21 cellular contexts compared by ENCODE assay signal in the genomic region with DNA sequence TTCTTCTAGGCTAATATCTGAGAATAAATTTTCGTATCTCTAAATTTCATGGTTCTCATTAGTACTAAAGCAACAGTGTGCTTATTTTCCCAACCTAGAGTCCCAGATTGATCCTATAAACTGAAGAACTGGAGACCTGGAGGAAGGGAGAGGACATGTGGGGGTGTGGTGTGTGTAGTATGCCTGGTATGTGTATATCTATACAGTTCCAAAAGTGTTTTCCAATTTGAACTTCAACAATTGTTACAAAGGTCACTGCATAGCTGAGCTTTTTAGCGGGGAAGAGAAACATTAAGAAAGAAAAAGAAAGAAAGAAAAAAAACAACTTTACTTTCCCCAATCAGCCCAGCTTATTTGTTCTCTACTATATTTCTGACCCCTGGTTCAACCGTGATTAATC.
A peak's percentile ranks its signal among the peaks of the same experiment; 100 is the strongest.
DNase-seq lines count a peak whose midpoint lies in the region; ATAC-seq, FAIRE-seq and TF ChIP-seq lines count a peak whose summit lies in the region.
"Had no signal": no experiment of that assay in that cellular context is flagged by ENCODE, and none has a peak within 500 bp of the region (broad histone marks: within the 10 kb centered on the region; RNA-seq: fewer than 3 reads in every experiment).

No MANE protein-coding gene starts in this region.

- H3K9me2 ChIP-seq in GM23248 (ENCODE audit: insufficient read depth), result no peaks in the 10 kb centered on the region

- H3K27me3 Mint-ChIP-seq in Caco-2 (ENCODE audit: insufficient read depth, unreplicated experiment) (no peaks in the 10 kb centered on the region), mesothelial cell of epicardium (ENCODE audit: low read depth) (no peaks in the 10 kb centered on the region), endodermal cell (ENCODE audit: insufficient read depth) (no peaks in the 10 kb centered on the region)
- H3K27me3 Mint-ChIP-seq: CD4-positive, CD25-positive, alpha-beta regulatory T cell; CD8-positive, alpha-beta memory T cell; IgD-negative memory B cell had no signal

- H3K27ac ChIP-seq in GM23248 (no peak overlapping the region), endodermal cell (ENCODE audit: low read depth, low read length) (no peak overlapping the region)
- H3K27ac ChIP-seq: HL-60 had no signal

- peaks cover 3% of the 10 kb centered on the region; the same call in 1 of the 2 replicates for H3K9me3 ChIP-seq in Caco-2
- H3K9me3 ChIP-seq in GM23248 (ENCODE audit: low read depth), result no peaks in the 10 kb centered on the region
- H3K9me3 ChIP-seq in adipocyte (ENCODE audit: control insufficient read depth, low read length), result no peaks in the 10 kb centered on the region
- H3K9me3 ChIP-seq in endodermal cell (ENCODE audit: control insufficient read depth, low read length), result no peaks in the 10 kb centered on the region
- H3K9me3 ChIP-seq: BE2C, HAP-1 had no signal

- 21 to 24% methylated on average over 3 of the region's 3 CpGs for WGBS in GM23248 (ENCODE audit: low coverage in 1 of 2, low lambda C conversion rate in 2 of 2, missing lambda C conversion rate in 2 of 2), 2 experiments
- 91% methylated on average over 2 of the region's 3 CpGs; no CpG with 5 or more reads in 1 of the 2 experiments for whole genome bisulfite sequencing in endodermal cell (ENCODE audit: insufficient coverage in 1 of 2, insufficient read length in 1 of 2), 2 experiments

- no peak overlapping the region for H2AFZ ChIP-seq in GM23248

- intact Hi-C loops in Caco-2 (cut with micrococcal nuclease; ENCODE audit: unreplicated experiment), result no loop called here

- no peaks in the 10 kb centered on the region for H3K79me2 ChIP-seq in GM23248 (ENCODE audit: insufficient read depth)

- peak overlapping the region; percentile 12 for H3K4me2 ChIP-seq in GM23248 (ENCODE audit: unreplicated experiment)

- in situ Hi-C loops in GM23248 (cut with MboI), result no loop called here

- H3K4me1 Mint-ChIP-seq in Caco-2 (ENCODE audit: low read depth, unreplicated experiment) (peaks cover 23% of the 10 kb centered on the region), mesothelial cell of epicardium (peaks cover 8% of the 10 kb centered on the region), endodermal cell (no peaks in the 10 kb centered on the region)
- H3K4me1 Mint-ChIP-seq: CD4-positive, CD25-positive, alpha-beta regulatory T cell; CD8-positive, alpha-beta memory T cell; IgD-negative memory B cell had no signal

- H3K4me3 ChIP-seq in Caco-2 (ENCODE audit: low read depth, low read length) (no peak overlapping the region), GM23248 (no peak overlapping the region), adipocyte (ENCODE audit: low read length) (no peak overlapping the region), endodermal cell (ENCODE audit: low read length) (no peak overlapping the region)
- H3K4me3 ChIP-seq: HAP-1 had no signal

- no peaks in the 10 kb centered on the region for H3F3A ChIP-seq in GM23248 (ENCODE audit: insufficient read depth)

- H4K20me1 ChIP-seq in GM23248 (ENCODE audit: insufficient read depth), result no peaks in the 10 kb centered on the region

- FAIRE-seq in urothelium cell line (lab: Jason Lieb, UNC), result no peak
- FAIRE-seq: A204.1, D721Med, GM12891 had no signal

- H3K27ac Mint-ChIP-seq in Caco-2 (ENCODE audit: unreplicated experiment) (peak overlapping the region; percentile 90), mesothelial cell of epicardium (peak overlapping the region; percentile 39), endodermal cell (no peak overlapping the region)
- H3K27ac Mint-ChIP-seq: CD4-positive, CD25-positive, alpha-beta regulatory T cell; CD8-positive, alpha-beta memory T cell; IgD-negative memory B cell had no signal

- POLR2A ChIA-PET in Caco-2 (lab: Charles Lee), result no interaction called here

- H3K36me3 ChIP-seq in Caco-2 (ENCODE audit: control insufficient read depth, insufficient read depth, low read length), result no peaks in the 10 kb centered on the region
- no peaks in the 10 kb centered on the region for H3K36me3 ChIP-seq in GM23248 (ENCODE audit: low read depth)
- H3K36me3 ChIP-seq in adipocyte (ENCODE audit: control insufficient read depth, insufficient read depth, low read length, severe bottlenecking), result no peaks in the 10 kb centered on the region
- H3K36me3 ChIP-seq in endodermal cell (ENCODE audit: control insufficient read depth, insufficient read depth, low read length), result no peaks in the 10 kb centered on the region
- H3K36me3 ChIP-seq: BE2C, HAP-1 had no signal

- DNase-seq in Caco-2 (peak; percentile 37 to 56), GM23248 (no peak), adipocyte (ENCODE audit: low read depth) (peak; percentile 28), mesothelial cell of epicardium (ENCODE audit: low spot score in 2 of 2, unreplicated experiment in 2 of 2) (no peak), endodermal cell (no peak), urothelium cell line (ENCODE audit: low spot score) (no peak)
- DNase-seq in stimulated activated CD4-positive, alpha-beta T cell treated with anti-CD3 and anti-CD28 coated beads, Interleukin-4, amount 100 ng/mL, for 4 hours, result no peak
- DNase-seq: ACHN; BE2C; C1 segment of cervical spinal cord; CD4-positive, CD25-positive, alpha-beta regulatory T cell; CD8-positive, alpha-beta memory T cell; COR-L47; KBM-7 had no signal

- ATAC-seq in HG03432 (IDR thresholded peaks at IDR 0.05; ENCODE audit: unreplicated experiment), result no peak

- TF ChIP-seq CTCF in Caco-2 (IDR thresholded peaks at IDR 0.05; ENCODE audit: insufficient read depth in 1 of 2, low read depth in 1 of 2, low read length in 1 of 2, severe bottlenecking in 1 of 2, unreplicated experiment in 1 of 2) (no peak), mesothelial cell of epicardium (IDR thresholded peaks at IDR 0.05; ENCODE audit: unreplicated experiment) (no peak), endodermal cell (conservative IDR thresholded peaks at IDR 0.05) (no peak)

- H3K9me3 Mint-ChIP-seq in Caco-2 (ENCODE audit: unreplicated experiment) (no peaks in the 10 kb centered on the region), mesothelial cell of epicardium (peaks cover 15% of the 10 kb centered on the region), endodermal cell (no peaks in the 10 kb centered on the region)

- H3K4me1 ChIP-seq in Caco-2 (peaks cover 24% of the 10 kb centered on the region), GM23248 (ENCODE audit: insufficient read depth) (no peaks in the 10 kb centered on the region), adipocyte (ENCODE audit: control insufficient read depth, insufficient read depth, low read length) (peaks cover 4% of the 10 kb centered on the region), endodermal cell (ENCODE audit: control insufficient read depth, insufficient read depth, low read length) (no peaks in the 10 kb centered on the region)
- H3K4me1 ChIP-seq: BE2C had no signal

- H3K4me3 Mint-ChIP-seq in Caco-2 (ENCODE audit: unreplicated experiment), result peak overlapping the region; percentile 63
- no peak overlapping the region for H3K4me3 Mint-ChIP-seq in mesothelial cell of epicardium
- H3K4me3 Mint-ChIP-seq in endodermal cell, result no peak overlapping the region
- H3K4me3 Mint-ChIP-seq: CD4-positive, CD25-positive, alpha-beta regulatory T cell; CD8-positive, alpha-beta memory T cell; IgD-negative memory B cell had no signal

- CTCF ChIA-PET in Caco-2 (lab: Charles Lee), result interaction anchor here (0.6 to 1.5 kb wide), 2 partner anchors 13 to 18 kb away, joined by 3 to 6 read pairs; no protein-coding TSS in a partner anchor

- H3K9ac ChIP-seq in GM23248 (no peak overlapping the region), adipocyte (ENCODE audit: low read length) (no peak overlapping the region), endodermal cell (ENCODE audit: extremely low read depth, low read length, poor library complexity, severe bottlenecking) (no peak overlapping the region)

- no TSS peak for BruUV-seq in Caco-2 (replicated peaks; lab: Mats Ljungman, UMichigan)

- H3K27me3 ChIP-seq in Caco-2 (replicated peaks; ENCODE audit: control insufficient read depth, insufficient read depth, low read length), result no peaks in the 10 kb centered on the region
- H3K27me3 ChIP-seq in GM23248 (replicated peaks; ENCODE audit: insufficient read depth), result no peaks in the 10 kb centered on the region
- H3K27me3 ChIP-seq in adipocyte (replicated peaks; ENCODE audit: control insufficient read depth, insufficient read depth, low read length), result no peaks in the 10 kb centered on the region
- no peaks in the 10 kb centered on the region for H3K27me3 ChIP-seq in endodermal cell (ENCODE audit: control insufficient read depth, insufficient read depth, low read length, poor library complexity, severe bottlenecking)
- H3K27me3 ChIP-seq: BE2C had no signal

- H3K36me3 Mint-ChIP-seq in Caco-2 (ENCODE audit: insufficient read depth, unreplicated experiment) (peaks cover 6% of the 10 kb centered on the region), mesothelial cell of epicardium (peaks cover 7% of the 10 kb centered on the region), endodermal cell (ENCODE audit: low read depth) (no peaks in the 10 kb centered on the region)
- H3K36me3 Mint-ChIP-seq: CD4-positive, CD25-positive, alpha-beta regulatory T cell; IgD-negative memory B cell had no signal

Comparison
In these comparisons a context has a peak if more than half of its experiments do, and no peak if none do; other contexts are left out.
1. DNase-seq: peak in Caco-2 (2 of 2) and adipocyte (single experiment); none in GM23248 (single experiment), mesothelial cell of epicardium (0 of 2), endodermal cell (single experiment), urothelium cell line (single experiment) and stimulated activated CD4-positive, alpha-beta T cell treated with anti-CD3 and anti-CD28 coated beads, Interleukin-4, amount 100 ng/mL, for 4 hours (0 of 2).